8 cellular contexts compared by ENCODE assay signal in the genomic region with DNA sequence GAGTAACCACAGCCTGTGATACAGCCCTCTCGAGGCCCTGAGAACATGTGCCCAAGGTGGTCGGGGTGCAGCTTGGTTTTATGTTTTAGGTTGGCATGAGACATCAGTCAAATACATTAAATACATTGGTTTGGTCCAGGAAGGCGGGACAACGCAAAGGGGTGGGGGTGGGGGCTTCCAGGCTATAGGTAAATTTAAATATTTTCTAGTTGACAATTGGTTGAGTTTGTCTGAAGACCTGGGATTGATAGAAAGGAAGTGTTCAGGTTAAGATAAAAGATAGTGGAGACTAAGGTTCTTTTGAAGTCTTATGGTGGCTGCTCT.
DNase-seq lines count a peak whose midpoint lies in the region; FAIRE-seq and TF ChIP-seq lines count a peak whose summit lies in the region.

No MANE protein-coding gene starts in this region.

- no peak for FAIRE-seq in H54 (lab: Jason Lieb, UNC)

- DNase-seq in GM12864 (ENCODE audit: low read depth), result no peak
- DNase-seq in T-helper 2 cell treated with Interferon-gamma antibody and Interleukin-4, amounts not matched to agents 5 μg/mL and 100 μg/mL, for 36 hours (ENCODE audit: low spot score), result no peak
- no peak for DNase-seq in epithelial cell of prostate (ENCODE audit: low read depth, low spot score)
- no peak for DNase-seq in putamen (ENCODE audit: low spot score)
- DNase-seq in OCI-M1 (lab: John Stamatoyannopoulos, UW), result no peak
- no peak for DNase-seq in H54 (ENCODE audit: insufficient read length, low spot score)
- DNase-seq in substantia nigra (lab: John Stamatoyannopoulos, UW), result no peak

- peak overlapping the region; percentile 97 for H3K27ac ChIP-seq in epithelial cell of prostate
- no peak overlapping the region for H3K27ac ChIP-seq in rectal smooth muscle tissue (ENCODE audit: low read depth, low read length)
- H3K27ac ChIP-seq in substantia nigra (ENCODE audit: low read depth, low read length, poor library complexity, severe bottlenecking), result no peak overlapping the region

- H3K4me1 ChIP-seq in rectal smooth muscle tissue (ENCODE audit: control insufficient read depth, insufficient read depth, low read length), result peaks cover 10% of the 10 kb centered on the region

- H3K27me3 ChIP-seq in rectal smooth muscle tissue (ENCODE audit: control insufficient read depth, insufficient read depth, low read length), result no peaks in the 10 kb centered on the region

- H3K9me3 Mint-ChIP-seq in T-helper 2 cell treated with Interferon-gamma antibody and Interleukin-4, amounts not matched to agents 5 μg/mL and 100 μg/mL, for 36 hours, result no peaks in the 10 kb centered on the region

- peak overlapping the region; percentile 95 for H3K27ac Mint-ChIP-seq in T-helper 2 cell treated with Interferon-gamma antibody and Interleukin-4, amounts not matched to agents 5 μg/mL and 100 μg/mL, for 36 hours

- H3K4me3 ChIP-seq in GM12864 (ENCODE audit: low read depth, low read length) (peak overlapping the region; percentile 73), rectal smooth muscle tissue (ENCODE audit: low read length) (peak overlapping the region; percentile 96)

- peaks cover 2% of the 10 kb centered on the region for H3K36me3 ChIP-seq in rectal smooth muscle tissue (ENCODE audit: control insufficient read depth, insufficient read depth, low read length)

- no peak for TF ChIP-seq CTCF in GM12864 (IDR thresholded peaks at IDR 0.05; ENCODE audit: low read depth, low read length, missing control alignments)

- H3K4me3 Mint-ChIP-seq in T-helper 2 cell treated with Interferon-gamma antibody and Interleukin-4, amounts not matched to agents 5 μg/mL and 100 μg/mL, for 36 hours, result peak overlapping the region; percentile 99

- TF ChIP-seq POLR2A in H54 (IDR thresholded peaks at IDR 0.05; ENCODE audit: low read depth, low read length), result no peak

- peaks cover 33% of the 10 kb centered on the region for H3K4me1 Mint-ChIP-seq in T-helper 2 cell treated with Interferon-gamma antibody and Interleukin-4, amounts not matched to agents 5 μg/mL and 100 μg/mL, for 36 hours (ENCODE audit: low read depth)

- peak overlapping the region; percentile 92 for H3K9ac ChIP-seq in rectal smooth muscle tissue (ENCODE audit: low read length)

- H3K36me3 Mint-ChIP-seq in T-helper 2 cell treated with Interferon-gamma antibody and Interleukin-4, amounts not matched to agents 5 μg/mL and 100 μg/mL, for 36 hours (ENCODE audit: low read depth), result peaks cover 31% of the 10 kb centered on the region

- H3K27me3 Mint-ChIP-seq in T-helper 2 cell treated with Interferon-gamma antibody and Interleukin-4, amounts not matched to agents 5 μg/mL and 100 μg/mL, for 36 hours (ENCODE audit: low read depth), result no peaks in the 10 kb centered on the region
